24 cellular contexts compared by ENCODE assay signal in genomic region chr1:105072850-105073249, GRCh38.
A peak's percentile ranks its signal among the peaks of the same experiment; 100 is the strongest.
DNase-seq lines count a peak whose midpoint lies in the region; ATAC-seq and TF ChIP-seq lines count a peak whose summit lies in the region.
"Had no signal": no experiment of that assay in that cellular context is flagged by ENCODE, and none has a peak within 500 bp of the region (broad histone marks: within the 10 kb centered on the region; RNA-seq: fewer than 3 reads in every experiment).

No MANE protein-coding gene starts in this region.

- H3K4ac ChIP-seq in mesendoderm (ENCODE audit: low read depth, low read length): no peak overlapping the region

- no peak overlapping the region for H2AK5ac ChIP-seq in mesendoderm (ENCODE audit: low read length)

- no peaks in the 10 kb centered on the region for H3F3A ChIP-seq in SK-N-SH (replicated peaks; ENCODE audit: insufficient read depth)

- TF ChIP-seq CTCF in SK-N-SH (IDR thresholded peaks at IDR 0.05): no peak
- no peak for TF ChIP-seq CTCF in WTC11 (IDR thresholded peaks at IDR 0.05)

- H3K79me1 ChIP-seq in mesendoderm (ENCODE audit: low read length): no peaks in the 10 kb centered on the region

- H3K18ac ChIP-seq in mesendoderm (ENCODE audit: low read length): no peak overlapping the region

- H2BK120ac ChIP-seq in mesendoderm (ENCODE audit: low read depth, low read length): no peak overlapping the region

- no peaks in the 10 kb centered on the region for H3K9me3 ChIP-seq in SK-N-SH
- H3K9me3 ChIP-seq: SJSA1 had no signal

- H3K4me3 ChIP-seq in SK-N-SH (ENCODE audit: low read depth in 2 of 2, low read length in 1 of 2) (no peak overlapping the region), mesendoderm (ENCODE audit: low read length) (no peak overlapping the region)
- H3K4me3 ChIP-seq: SJSA1, spleen, upper lobe of left lung had no signal

- H3K4me1 Mint-ChIP-seq in WTC11: no peaks in the 10 kb centered on the region
- no peaks in the 10 kb centered on the region for H3K4me1 Mint-ChIP-seq in stimulated activated naive B cell treated with anti-CD40 and anti-IgM and Interleukin-4, amounts not matched to agents 10 μg/mL and 1 μg/mL and 100 μg/mL, for 72 hours
- H3K4me1 Mint-ChIP-seq: activated CD4-positive, alpha-beta T cell treated with anti-CD3 and anti-CD28 coated beads, Interleukin-2, amount 10 ng/mL, durations not matched to agents 24 days and 14 days had no signal

- H3K4me1 ChIP-seq in SK-N-SH (ENCODE audit: control insufficient read depth in 1 of 2, insufficient read depth in 2 of 2, low read depth in 1 of 2, low read length in 1 of 2) (no peaks in the 10 kb centered on the region), mesendoderm (ENCODE audit: control insufficient read depth, low read depth, low read length) (no peaks in the 10 kb centered on the region)
- H3K4me1 ChIP-seq: SJSA1, spleen, upper lobe of left lung had no signal

- H4K8ac ChIP-seq in mesendoderm (ENCODE audit: low read depth, low read length): no peak overlapping the region

- no peak for DNase-seq in SK-N-SH
- peak; percentile 6 for DNase-seq in NAMALWA (ENCODE audit: low spot score)
- peak; percentile 23 for DNase-seq in WTC11 (ENCODE audit: low spot score)
- DNase-seq in mesendoderm: peak; percentile 52
- DNase-seq in activated effector memory CD4-positive, alpha-beta T cell treated with Interleukin-2 at 50 U/mL for 16 hours: no peak
- DNase-seq in stimulated activated naive B cell treated with anti-CD40 and anti-IgM and Interleukin-4, amounts not matched to agents 10 μg/mL and 1 μg/mL and 100 μg/mL, for 72 hours: no peak
- DNase-seq: ACHN; activated CD4-positive, alpha-beta T cell treated with anti-CD3 and anti-CD28 coated beads, Interleukin-2, amount 10 ng/mL, durations not matched to agents 24 days and 14 days; activated naive CD4-positive, alpha-beta T cell; activated T-cell treated with anti-CD3 and anti-CD28 coated beads, Interleukin-2, amount 50 U/mL, for 24 hours; brain microvascular endothelial cell; COR-L47; DND-41; KG1; left cardiac atrium; NCI-H1436; posterior cingulate gyrus; right cardiac atrium; spleen; upper lobe of left lung had no signal

- no peak overlapping the region for H2AFZ ChIP-seq in SK-N-SH (ENCODE audit: low read depth)

- H3K9me3 Mint-ChIP-seq in WTC11: peaks cover 7% of the 10 kb centered on the region; the same call in 1 of the 2 replicates
- H3K9me3 Mint-ChIP-seq in stimulated activated naive B cell treated with anti-CD40 and anti-IgM and Interleukin-4, amounts not matched to agents 10 μg/mL and 1 μg/mL and 100 μg/mL, for 72 hours: peaks cover 0 to 6% of the 10 kb centered on the region in 2 donors

- CTCF ChIA-PET in SK-N-SH (lab: Yijun Ruan, JAX) (no interaction called here), WTC11 (lab: Charles Lee) (interaction anchor here (0.8 kb wide), 1 partner anchor 65 kb away, joined by 3 read pairs; no protein-coding TSS in a partner anchor)

- H3K9me2 ChIP-seq in SK-N-SH: no peaks in the 10 kb centered on the region

- 45% methylated on average over 2 of the region's 3 CpGs for WGBS in SK-N-SH (ENCODE audit: low lambda C conversion rate)
- no CpG with 5 or more reads among the region's 3 CpGs for WGBS in mesendoderm (ENCODE audit: extremely low coverage, insufficient coverage, low lambda C conversion rate)

- no peaks in the 10 kb centered on the region for H3K27me3 ChIP-seq in SK-N-SH (ENCODE audit: insufficient read depth)
- H3K27me3 ChIP-seq in mesendoderm (ENCODE audit: insufficient read depth, low read length, poor library complexity): no peaks in the 10 kb centered on the region
- H3K27me3 ChIP-seq: brain microvascular endothelial cell, SJSA1, spleen, upper lobe of left lung had no signal

- H3K79me2 ChIP-seq in SK-N-SH (ENCODE audit: insufficient read depth) (no peaks in the 10 kb centered on the region), mesendoderm (ENCODE audit: control insufficient read depth, insufficient read depth, low read length) (no peaks in the 10 kb centered on the region)

- TF ChIP-seq RAD21 in SK-N-SH (IDR thresholded peaks at IDR 0.05; ENCODE audit: low read length): peak; percentile 20; the same call in 1 of the 2 replicates

- H3K23ac ChIP-seq in mesendoderm (ENCODE audit: low read length): no peak overlapping the region

- no peak for ATAC-seq in SK-N-SH treated with all-trans-retinoic acid at 6 μM for 48 hours
- peak; percentile 97 for ATAC-seq in WTC11
- ATAC-seq in HG02938 (IDR thresholded peaks at IDR 0.05; ENCODE audit: unreplicated experiment): no peak
- no peak for ATAC-seq in stimulated activated naive B cell treated with anti-CD40 and anti-IgM and Interleukin-4, amounts not matched to agents 10 μg/mL and 1 μg/mL and 100 μg/mL, for 72 hours (replicated peaks)
- ATAC-seq: left cardiac atrium, right cardiac atrium had no signal

- no peak overlapping the region for H2BK15ac ChIP-seq in mesendoderm (replicated peaks; ENCODE audit: low read depth)

- H3K4me3 Mint-ChIP-seq in WTC11: no peak overlapping the region
- no peak overlapping the region for H3K4me3 Mint-ChIP-seq in stimulated activated naive B cell treated with anti-CD40 and anti-IgM and Interleukin-4, amounts not matched to agents 10 μg/mL and 1 μg/mL and 100 μg/mL, for 72 hours
- H3K4me3 Mint-ChIP-seq: activated CD4-positive, alpha-beta T cell treated with anti-CD3 and anti-CD28 coated beads, Interleukin-2, amount 10 ng/mL, durations not matched to agents 24 days and 14 days; activated T-cell treated with anti-CD3 and anti-CD28 coated beads, Interleukin-2, amount 50 U/mL, for 24 hours had no signal

- H3K27me3 Mint-ChIP-seq in WTC11 (ENCODE audit: low read depth): no peaks in the 10 kb centered on the region
- H3K27me3 Mint-ChIP-seq in stimulated activated naive B cell treated with anti-CD40 and anti-IgM and Interleukin-4, amounts not matched to agents 10 μg/mL and 1 μg/mL and 100 μg/mL, for 72 hours: no peaks in the 10 kb centered on the region
- H3K27me3 Mint-ChIP-seq: activated CD4-positive, alpha-beta T cell treated with anti-CD3 and anti-CD28 coated beads, Interleukin-2, amount 10 ng/mL, durations not matched to agents 24 days and 14 days; activated T-cell treated with anti-CD3 and anti-CD28 coated beads, Interleukin-2, amount 50 U/mL, for 24 hours had no signal

- no peak for TF ChIP-seq EP300 in SK-N-SH (IDR thresholded peaks at IDR 0.05; ENCODE audit: borderline replicate concordance in 1 of 2, low read depth in 1 of 2, low read length in 1 of 2)

- H3K9ac ChIP-seq in SK-N-SH (no peak overlapping the region), mesendoderm (ENCODE audit: low read length) (no peak overlapping the region)

- no peaks in the 10 kb centered on the region for H3K36me3 Mint-ChIP-seq in WTC11
- no peaks in the 10 kb centered on the region for H3K36me3 Mint-ChIP-seq in stimulated activated naive B cell treated with anti-CD40 and anti-IgM and Interleukin-4, amounts not matched to agents 10 μg/mL and 1 μg/mL and 100 μg/mL, for 72 hours

- no peak overlapping the region for H3K4me2 ChIP-seq in SK-N-SH
- no peak overlapping the region for H3K4me2 ChIP-seq in mesendoderm (ENCODE audit: low read length)

- no peaks in the 10 kb centered on the region for H4K20me1 ChIP-seq in SK-N-SH (ENCODE audit: insufficient read depth)

- H3K27ac ChIP-seq in SK-N-SH (ENCODE audit: low read depth in 2 of 2, low read length in 1 of 2) (no peak overlapping the region), mesendoderm (ENCODE audit: low read depth, low read length) (no peak overlapping the region)
- H3K27ac ChIP-seq: brain microvascular endothelial cell, epithelial cell of prostate, SJSA1, spleen, upper lobe of left lung had no signal

- H3K27ac Mint-ChIP-seq in WTC11: no peak overlapping the region
- H3K27ac Mint-ChIP-seq in stimulated activated naive B cell treated with anti-CD40 and anti-IgM and Interleukin-4, amounts not matched to agents 10 μg/mL and 1 μg/mL and 100 μg/mL, for 72 hours: no peak overlapping the region
- H3K27ac Mint-ChIP-seq: activated CD4-positive, alpha-beta T cell treated with anti-CD3 and anti-CD28 coated beads, Interleukin-2, amount 10 ng/mL, durations not matched to agents 24 days and 14 days; activated T-cell treated with anti-CD3 and anti-CD28 coated beads, Interleukin-2, amount 50 U/mL, for 24 hours had no signal

- no peaks in the 10 kb centered on the region for H3K36me3 ChIP-seq in SK-N-SH (replicated peaks in 1 of 2; ENCODE audit: control insufficient read depth in 1 of 2, insufficient read depth in 2 of 2, low read length in 1 of 2)
- H3K36me3 ChIP-seq in mesendoderm (ENCODE audit: control insufficient read depth, insufficient read depth, low read length): no peaks in the 10 kb centered on the region
- H3K36me3 ChIP-seq: brain microvascular endothelial cell, SJSA1, spleen, upper lobe of left lung had no signal

- POLR2A ChIA-PET in SK-N-SH (lab: Yijun Ruan, JAX): no interaction called here
- POLR2A ChIA-PET in WTC11 (lab: Charles Lee): no interaction called here

- no peak overlapping the region for H2BK5ac ChIP-seq in mesendoderm (ENCODE audit: low read length)

- H3K56ac ChIP-seq in mesendoderm (ENCODE audit: low read length): no peak overlapping the region

- no peak overlapping the region for H4K5ac ChIP-seq in mesendoderm (ENCODE audit: low read length)

TF ChIP-seq in SK-N-SH treated with all-trans-retinoic acid at 6 μM for 48 hours, 23 proteins besides CTCF, POLR2A, EP300 and RAD21 (continues in another document):
- TF ChIP-seq ARNTL (CRISPR knock-in tag; IDR thresholded peaks at IDR 0.05; ENCODE audit: borderline replicate concordance, low read depth): no peak
- TF ChIP-seq TOX (CRISPR knock-in tag; IDR thresholded peaks at IDR 0.05; ENCODE audit: borderline replicate concordance): no peak
- TF ChIP-seq ZFP3 (CRISPR knock-in tag; IDR thresholded peaks at IDR 0.05): no peak
- TF ChIP-seq ZNF565 (CRISPR knock-in tag; conservative IDR thresholded peaks at IDR 0.05; ENCODE audit: low read depth): no peak

TF ChIP-seq in WTC11, 78 proteins besides CTCF, POLR2A, EP300 and RAD21 (continues in another document):
- no peak for TF ChIP-seq MXD4 (CRISPR knock-in tag; IDR thresholded peaks at IDR 0.05; ENCODE audit: borderline replicate concordance)
- TF ChIP-seq TCF7 (CRISPR knock-in tag; IDR thresholded peaks at IDR 0.05; ENCODE audit: low read depth): no peak
- TF ChIP-seq PREB (CRISPR knock-in tag; IDR thresholded peaks at IDR 0.05; ENCODE audit: borderline replicate concordance): no peak
- no peak for TF ChIP-seq ELF4 (CRISPR knock-in tag; IDR thresholded peaks at IDR 0.05; ENCODE audit: low read depth)
- no peak for TF ChIP-seq ZNF317 (CRISPR knock-in tag; IDR thresholded peaks at IDR 0.05; ENCODE audit: borderline replicate concordance, low read depth)
- TF ChIP-seq HMGA2 (CRISPR knock-in tag; IDR thresholded peaks at IDR 0.05): no peak

Comparison
In these comparisons a context has a peak if more than half of its experiments do, and no peak if none do; other contexts are left out.
1. DNase-seq: peak in NAMALWA (single experiment), WTC11 (single experiment) and mesendoderm (single experiment); none in SK-N-SH (single experiment), activated effector memory CD4-positive, alpha-beta T cell treated with Interleukin-2 at 50 U/mL for 16 hours (single experiment) and stimulated activated naive B cell treated with anti-CD40 and anti-IgM and Interleukin-4, amounts not matched to agents 10 μg/mL and 1 μg/mL and 100 μg/mL, for 72 hours (single experiment).